ENCODE assay signal across 26 cellular contexts in the genomic region with DNA sequence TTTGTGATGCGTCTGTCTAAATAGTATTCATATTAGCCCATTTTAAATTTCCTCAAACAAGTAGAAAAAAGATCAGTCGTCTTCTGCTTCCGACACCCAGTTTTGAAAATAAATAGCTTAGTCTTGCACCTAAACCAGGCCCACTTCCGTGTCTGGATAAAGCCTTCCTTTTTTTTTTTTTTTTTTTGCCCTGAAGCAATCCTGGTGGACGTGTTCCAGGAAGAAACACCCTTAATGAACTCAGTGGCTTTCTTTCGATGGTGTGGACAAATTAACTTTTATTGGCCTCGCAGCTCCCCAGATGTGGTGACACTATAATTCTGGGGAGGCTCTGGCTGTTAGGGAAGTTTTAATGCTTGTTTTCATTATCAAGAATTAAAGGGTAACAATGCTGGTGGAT. TPM values are rescaled to one million over a fixed set of nuclear protein-coding genes. Genes with fewer than 3 reads are reported as not detected.
DNase-seq lines count a peak whose midpoint lies in the region; ATAC-seq and TF ChIP-seq lines count a peak whose summit lies in the region.
"Had no signal": no experiment of that assay in that cellular context is flagged by ENCODE, and none has a peak within 500 bp of the region (broad histone marks: within the 10 kb centered on the region; RNA-seq: fewer than 3 reads in every experiment).

No MANE protein-coding gene starts in this region.

- CTCF ChIA-PET in activated CD8-positive, alpha-beta T cell treated with anti-CD3 and anti-CD28 coated beads, Interleukin-2, amount 10 ng/mL, durations not matched to agents 7 days and 5 days (lab: Charles Lee), result no interaction called here

- H3K27ac ChIP-seq in breast epithelium (peak overlapping the region; percentile 7 to 14), foreskin keratinocyte (no peak overlapping the region)
- H3K27ac ChIP-seq: esophagus muscularis mucosa had no signal

- H3K27me3 ChIP-seq in breast epithelium (no peaks in the 10 kb centered on the region), foreskin keratinocyte (no peaks in the 10 kb centered on the region)
- H3K27me3 ChIP-seq: esophagus muscularis mucosa had no signal

- TF ChIP-seq POLR2A in breast epithelium (IDR thresholded peaks at IDR 0.05), result no peak

- ATAC-seq in foreskin keratinocyte, result peak; percentile 31
- ATAC-seq in activated CD8-positive, alpha-beta T cell treated with anti-CD3 and anti-CD28 coated beads, Interleukin-2, amount 10 ng/mL, durations not matched to agents 7 days and 5 days, result no peak
- ATAC-seq: activated T-cell treated with anti-CD3 and anti-CD28 coated beads, Interleukin-2, amount 50 U/mL, for 4 hours; natural killer cell had no signal

- no peaks in the 10 kb centered on the region for H3K36me3 ChIP-seq in breast epithelium
- H3K36me3 ChIP-seq: esophagus muscularis mucosa had no signal

- peak; percentile 17 for DNase-seq in A172 (ENCODE audit: low spot score)
- peak; percentile 40 for DNase-seq in GM04504 (ENCODE audit: low read depth)
- no peak for DNase-seq in breast epithelium (ENCODE audit: low spot score in 2 of 2)
- DNase-seq in foreskin keratinocyte, result no peak
- DNase-seq in NCI-H446 treated with DMSO at 0.1 percent for 48 hours (lab: John Stamatoyannopoulos, UW), result no peak
- no peak for DNase-seq in activated CD8-positive, alpha-beta T cell treated with anti-CD3 and anti-CD28 coated beads, Interleukin-2, amount 10 ng/mL, durations not matched to agents 7 days and 5 days
- DNase-seq in NCI-H146 (lab: John Stamatoyannopoulos, UW), result no peak
- DNase-seq in T1000 (lab: John Stamatoyannopoulos, UW), result no peak
- DNase-seq: ACHN; activated CD8-positive, alpha-beta memory T cell treated with anti-CD3 and anti-CD28 coated beads for 24 hours; activated naive CD4-positive, alpha-beta T cell treated with anti-CD3 and anti-CD28 coated beads for 36 hours; activated T-cell treated with anti-CD3 and anti-CD28 coated beads, Interleukin-2, amount 50 U/mL, for 4 hours; anterior cingulate cortex; effector CD4-positive, alpha-beta T cell; HCEC 1CT; IMR-90; MM.1S; natural killer cell; NCI-H1417 treated with DMSO at 0.1 percent for 48 hours; NCI-H524; right cardiac atrium; stimulated activated CD4-positive, alpha-beta T cell treated with anti-CD3 and anti-CD28 coated beads, Interleukin-15, amount 100 ng/mL, for 24 hours; SW 1271 had no signal

- H3K27ac Mint-ChIP-seq in activated CD8-positive, alpha-beta T cell treated with anti-CD3 and anti-CD28 coated beads, Interleukin-2, amount 10 ng/mL, durations not matched to agents 7 days and 5 days, result no peak overlapping the region
- H3K27ac Mint-ChIP-seq: activated naive CD4-positive, alpha-beta T cell treated with anti-CD3 and anti-CD28 coated beads for 36 hours; mesothelial cell of epicardium; natural killer cell had no signal

- TF ChIP-seq CTCF in breast epithelium (IDR thresholded peaks at IDR 0.05), result no peak
- TF ChIP-seq CTCF in foreskin keratinocyte (conservative IDR thresholded peaks at IDR 0.05), result no peak

- intact Hi-C loops in breast epithelium (cut with DNase I; ENCODE audit: low total_unique reads), result no loop called here

- no peaks in the 10 kb centered on the region for H3K9me3 ChIP-seq in breast epithelium
- H3K9me3 ChIP-seq: esophagus muscularis mucosa had no signal

- no peak overlapping the region for H3K4me3 ChIP-seq in breast epithelium
- H3K4me3 ChIP-seq: esophagus muscularis mucosa had no signal

- H3K4me3 Mint-ChIP-seq in activated CD8-positive, alpha-beta T cell treated with anti-CD3 and anti-CD28 coated beads, Interleukin-2, amount 10 ng/mL, durations not matched to agents 7 days and 5 days, result no peak overlapping the region
- H3K4me3 Mint-ChIP-seq: activated naive CD4-positive, alpha-beta T cell treated with anti-CD3 and anti-CD28 coated beads for 36 hours; activated T-cell treated with anti-CD3 and anti-CD28 coated beads, Interleukin-2, amount 50 U/mL, for 4 hours; CD14-positive monocyte; mesothelial cell of epicardium; natural killer cell had no signal

- no peaks in the 10 kb centered on the region for H3K36me3 Mint-ChIP-seq in activated CD8-positive, alpha-beta T cell treated with anti-CD3 and anti-CD28 coated beads, Interleukin-2, amount 10 ng/mL, durations not matched to agents 7 days and 5 days (ENCODE audit: low read depth)
- H3K36me3 Mint-ChIP-seq: CD14-positive monocyte, mesothelial cell of epicardium, natural killer cell had no signal

- no peaks in the 10 kb centered on the region for H3K4me1 Mint-ChIP-seq in activated CD8-positive, alpha-beta T cell treated with anti-CD3 and anti-CD28 coated beads, Interleukin-2, amount 10 ng/mL, durations not matched to agents 7 days and 5 days (ENCODE audit: low read depth)
- H3K4me1 Mint-ChIP-seq: CD14-positive monocyte, natural killer cell had no signal

- POLR2A ChIA-PET in activated CD8-positive, alpha-beta T cell treated with anti-CD3 and anti-CD28 coated beads, Interleukin-2, amount 10 ng/mL, durations not matched to agents 7 days and 5 days (lab: Charles Lee), result no interaction called here

- no peaks in the 10 kb centered on the region for H3K9me3 Mint-ChIP-seq in activated CD8-positive, alpha-beta T cell treated with anti-CD3 and anti-CD28 coated beads, Interleukin-2, amount 10 ng/mL, durations not matched to agents 7 days and 5 days (ENCODE audit: insufficient read depth)
- H3K9me3 Mint-ChIP-seq: activated naive CD4-positive, alpha-beta T cell treated with anti-CD3 and anti-CD28 coated beads for 36 hours; activated T-cell treated with anti-CD3 and anti-CD28 coated beads, Interleukin-2, amount 50 U/mL, for 4 hours; CD14-positive monocyte; mesothelial cell of epicardium; natural killer cell had no signal

- H3K4me1 ChIP-seq in breast epithelium (no peaks in the 10 kb centered on the region), foreskin keratinocyte (peaks cover 7% of the 10 kb centered on the region)

- H3K27me3 Mint-ChIP-seq in activated CD8-positive, alpha-beta T cell treated with anti-CD3 and anti-CD28 coated beads, Interleukin-2, amount 10 ng/mL, durations not matched to agents 7 days and 5 days (ENCODE audit: low read depth), result no peaks in the 10 kb centered on the region

RNA-seq across cellular contexts. Expression of gene INSYN2A, which starts 32.8 kb away (rescaled TPM):
- 0.05 and 0.29 TPM in 2 replicates for total RNA-seq in A172 (2014; rRNA removed; shearing (Covaris generic))
- total RNA-seq in breast epithelium (1 to 10 TPM in 1 of 3 donors, under 1 TPM in 1, not detected in 1; 0.16 to 5.9 TPM), foreskin keratinocyte (not detected in 2 replicates)
- not detected in 2 replicates for polyA plus RNA-seq in foreskin keratinocyte
- total RNA-seq in activated CD8-positive, alpha-beta T cell treated with anti-CD3 and anti-CD28 coated beads, Interleukin-2, amount 10 ng/mL, durations not matched to agents 7 days and 5 days, result not detected
- total RNA-seq: activated naive CD4-positive, alpha-beta T cell treated with anti-CD3 and anti-CD28 coated beads for 36 hours; activated T-cell treated with anti-CD3 and anti-CD28 coated beads, Interleukin-2, amount 50 U/mL, for 4 hours; natural killer cell; right cardiac atrium had no signal
- polyA plus RNA-seq: CD14-positive monocyte had no signal

Comparison
In these comparisons a context has a peak if more than half of its experiments do, and no peak if none do; other contexts are left out.
1. DNase-seq: peak in A172 (single experiment) and GM04504 (single experiment); none in breast epithelium (0 of 2), foreskin keratinocyte (0 of 2), NCI-H446 treated with DMSO at 0.1 percent for 48 hours (single experiment), activated CD8-positive, alpha-beta T cell treated with anti-CD3 and anti-CD28 coated beads, Interleukin-2, amount 10 ng/mL, durations not matched to agents 7 days and 5 days (single experiment), NCI-H146 (single experiment) and T1000 (single experiment).